ENCODE assay signal across 15 cellular contexts in the genomic region with DNA sequence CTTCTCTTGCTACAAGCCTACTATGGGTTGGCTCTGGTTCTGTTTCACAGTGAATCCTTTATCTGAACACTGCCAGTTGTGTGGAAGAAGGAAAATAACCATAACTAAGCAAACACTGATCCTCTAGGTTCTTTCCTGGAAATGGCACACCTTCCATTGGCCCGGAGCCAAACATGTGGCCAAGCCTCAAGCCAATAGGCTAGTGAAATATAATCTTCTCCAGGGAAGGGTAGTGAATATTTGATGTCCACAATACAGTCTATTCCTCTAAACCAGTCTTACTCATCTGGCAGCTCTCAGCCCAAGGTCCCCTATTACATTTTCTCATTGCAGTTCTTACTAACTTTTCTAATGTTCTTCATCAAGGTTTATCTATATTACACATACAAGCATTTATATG.
A peak's percentile ranks its signal among the peaks of the same experiment; 100 is the strongest.
DNase-seq lines count a peak whose midpoint lies in the region; ATAC-seq and TF ChIP-seq lines count a peak whose summit lies in the region.
"Had no signal": no experiment of that assay in that cellular context is flagged by ENCODE, and none has a peak within 500 bp of the region (broad histone marks: within the 10 kb centered on the region; RNA-seq: fewer than 3 reads in every experiment).

No MANE protein-coding gene starts in this region.

- ATAC-seq in T-cell (replicated peaks in 1 of 4) (no peak), HG02884 (IDR thresholded peaks at IDR 0.05; ENCODE audit: unreplicated experiment) (no peak)

- no peaks in the 10 kb centered on the region for H3K36me3 ChIP-seq in mammary epithelial cell (ENCODE audit: insufficient read depth, low read length)
- H3K36me3 ChIP-seq: vagina had no signal

- H3K27ac Mint-ChIP-seq in MCF 10A (ENCODE audit: low read depth, unreplicated experiment) (no peak overlapping the region), T-cell (no peak overlapping the region)
- H3K27ac Mint-ChIP-seq: activated CD4-positive, alpha-beta memory T cell treated with anti-CD3 and anti-CD28 coated beads, Interleukin-2, amount 10 ng/mL, durations not matched to agents 7 days and 5 days; activated naive CD4-positive, alpha-beta T cell treated with anti-CD3 and anti-CD28 coated beads for 36 hours had no signal

- DNase-seq in MCF 10A (ENCODE audit: unreplicated experiment), result peak; percentile 56
- no peak for DNase-seq in mammary epithelial cell
- DNase-seq in SHP77 treated with DMSO at 0.1 percent for 48 hours (lab: John Stamatoyannopoulos, UW), result peak; percentile 85
- DNase-seq in T-cell, result no peak
- no peak for DNase-seq in SIG-M5 treated with dmso at 0.1 percent for 504 hours (lab: John Stamatoyannopoulos, UW; ENCODE audit: unreplicated experiment)
- DNase-seq in GM19240 (ENCODE audit: insufficient read length, low spot score), result no peak
- DNase-seq: activated CD4-positive, alpha-beta memory T cell treated with anti-CD3 and anti-CD28 coated beads, Interleukin-2, amount 10 ng/mL, durations not matched to agents 7 days and 5 days; activated naive CD4-positive, alpha-beta T cell treated with anti-CD3 and anti-CD28 coated beads for 36 hours; cortex of kidney; PC-9; T-helper 9 cell had no signal

- H3K4me3 Mint-ChIP-seq in MCF 10A (ENCODE audit: unreplicated experiment) (no peak overlapping the region), T-cell (no peak overlapping the region)
- H3K4me3 Mint-ChIP-seq: activated CD4-positive, alpha-beta memory T cell treated with anti-CD3 and anti-CD28 coated beads, Interleukin-2, amount 10 ng/mL, durations not matched to agents 7 days and 5 days; activated naive CD4-positive, alpha-beta T cell treated with anti-CD3 and anti-CD28 coated beads for 36 hours had no signal

- peaks cover 2% of the 10 kb centered on the region for H3K9me3 ChIP-seq in mammary epithelial cell (replicated peaks; ENCODE audit: insufficient read depth, low read length)
- H3K9me3 ChIP-seq: vagina had no signal

- BruUV-seq in MCF 10A (replicated peaks; lab: Mats Ljungman, UMichigan) (no TSS peak), mammary epithelial cell (replicated peaks; lab: Mats Ljungman, UMichigan) (no TSS peak)

- POLR2A ChIA-PET in MCF 10A (lab: Yijun Ruan, JAX), result no interaction called here
- POLR2A ChIA-PET in T-cell (lab: Charles Lee), result no interaction called here

- H3K9me3 Mint-ChIP-seq in MCF 10A (ENCODE audit: unreplicated experiment) (no peaks in the 10 kb centered on the region), T-cell (peaks cover 7 to 17% (median 9%) of the 10 kb centered on the region in 3 donors)
- H3K9me3 Mint-ChIP-seq: activated naive CD4-positive, alpha-beta T cell treated with anti-CD3 and anti-CD28 coated beads for 36 hours had no signal

- H3K27me3 Mint-ChIP-seq in MCF 10A (ENCODE audit: insufficient read depth, unreplicated experiment) (no peaks in the 10 kb centered on the region), T-cell (no peaks in the 10 kb centered on the region)
- H3K27me3 Mint-ChIP-seq: activated CD4-positive, alpha-beta memory T cell treated with anti-CD3 and anti-CD28 coated beads, Interleukin-2, amount 10 ng/mL, durations not matched to agents 7 days and 5 days had no signal

- H3K4me1 Mint-ChIP-seq in MCF 10A (ENCODE audit: insufficient read depth, unreplicated experiment), result peaks cover 26% of the 10 kb centered on the region
- no peaks in the 10 kb centered on the region for H3K4me1 Mint-ChIP-seq in T-cell
- H3K4me1 Mint-ChIP-seq: activated CD4-positive, alpha-beta memory T cell treated with anti-CD3 and anti-CD28 coated beads, Interleukin-2, amount 10 ng/mL, durations not matched to agents 7 days and 5 days had no signal

- no peak overlapping the region for H2AFZ ChIP-seq in mammary epithelial cell (ENCODE audit: low read depth, low read length)
- H2AFZ ChIP-seq: parathyroid adenoma, PC-9 had no signal

- no peak overlapping the region for H3K4me2 ChIP-seq in mammary epithelial cell (ENCODE audit: insufficient read depth, low read depth, low read length)
- H3K4me2 ChIP-seq: PC-9 had no signal

- intact Hi-C loops in MCF 10A (cut with micrococcal nuclease), result no loop called here
- intact Hi-C loops in mammary epithelial cell (cut with micrococcal nuclease), result no loop called here

- CTCF ChIA-PET in MCF 10A (lab: Yijun Ruan, JAX) (interaction anchor here (0.6 kb wide), 1 partner anchor 103 kb away, joined by 3 read pairs; no protein-coding TSS in a partner anchor), mammary epithelial cell (lab: Charles Lee; ENCODE audit: low non-redundant PET) (no interaction called here), T-cell (lab: Charles Lee) (no interaction called here)

- 45% methylated on average over 1 of the region's 1 CpG for WGBS in mammary epithelial cell (ENCODE audit: low coverage, missing lambda C conversion rate)

- no peaks in the 10 kb centered on the region for H3K27me3 ChIP-seq in mammary epithelial cell (ENCODE audit: insufficient read depth, low read length)
- H3K27me3 ChIP-seq: vagina had no signal

- dilution Hi-C loops in mammary epithelial cell (cut with HindIII; ENCODE audit: low sequenced_read_pairs), result no loop called here

- H3K9ac ChIP-seq in mammary epithelial cell (ENCODE audit: insufficient read depth, low read length), result no peak overlapping the region
- H3K9ac ChIP-seq: parathyroid adenoma had no signal

- no peak overlapping the region for H3K4me3 ChIP-seq in mammary epithelial cell (replicated peaks in 1 of 3; ENCODE audit: insufficient read depth in 1 of 3, low read depth in 2 of 3, low read length in 3 of 3)
- H3K4me3 ChIP-seq: PC-9, vagina had no signal

- no peaks in the 10 kb centered on the region for H4K20me1 ChIP-seq in mammary epithelial cell (ENCODE audit: insufficient read depth, low read length)

- no peaks in the 10 kb centered on the region for H3K4me1 ChIP-seq in mammary epithelial cell (ENCODE audit: insufficient read depth, low read length)
- H3K4me1 ChIP-seq: parathyroid adenoma, vagina had no signal

- TF ChIP-seq CTCF in MCF 10A (IDR thresholded peaks at IDR 0.05; ENCODE audit: unreplicated experiment) (no peak), mammary epithelial cell (conservative IDR thresholded peaks at IDR 0.05 in 1 of 2, IDR thresholded peaks at IDR 0.05 in 1 of 2; ENCODE audit: extremely low read depth in 1 of 2, insufficient read depth in 1 of 2, low read depth in 1 of 2, low read length in 2 of 2) (no peak)

- H3K27ac ChIP-seq in mammary epithelial cell (ENCODE audit: insufficient read depth, low read depth, low read length), result no peak overlapping the region
- H3K27ac ChIP-seq: parathyroid adenoma, PC-9, vagina had no signal

- H3K36me3 Mint-ChIP-seq in MCF 10A (ENCODE audit: insufficient read depth, unreplicated experiment), result no peaks in the 10 kb centered on the region
- no peaks in the 10 kb centered on the region for H3K36me3 Mint-ChIP-seq in T-cell

- no peak for TF ChIP-seq RAD21 in Ishikawa (IDR thresholded peaks at IDR 0.05; ENCODE audit: low read depth)

- in situ Hi-C loops in mammary epithelial cell (cut with MboI; ENCODE audit: low sequenced_read_pairs in 2 of 2), result no loop called here

- TF ChIP-seq EP300 in Ishikawa (IDR thresholded peaks at IDR 0.05; ENCODE audit: borderline replicate concordance), result no peak

- no peaks in the 10 kb centered on the region for H3K79me2 ChIP-seq in mammary epithelial cell (ENCODE audit: insufficient read depth, low read length)
- H3K79me2 ChIP-seq: parathyroid adenoma had no signal

TF ChIP-seq in Ishikawa, 13 proteins besides CTCF, POLR2A, EP300 and RAD21:
- TF ChIP-seq CEBPB (IDR thresholded peaks at IDR 0.05) (no peak), NFIC (IDR thresholded peaks at IDR 0.05) (peak; percentile 78), MAX (IDR thresholded peaks at IDR 0.05) (peak; percentile 29; the same call in 1 of the 2 replicates), EGR1 (IDR thresholded peaks at IDR 0.05) (no peak), TEAD4 (IDR thresholded peaks at IDR 0.05) (no peak)
- TF ChIP-seq, protein P1, sequence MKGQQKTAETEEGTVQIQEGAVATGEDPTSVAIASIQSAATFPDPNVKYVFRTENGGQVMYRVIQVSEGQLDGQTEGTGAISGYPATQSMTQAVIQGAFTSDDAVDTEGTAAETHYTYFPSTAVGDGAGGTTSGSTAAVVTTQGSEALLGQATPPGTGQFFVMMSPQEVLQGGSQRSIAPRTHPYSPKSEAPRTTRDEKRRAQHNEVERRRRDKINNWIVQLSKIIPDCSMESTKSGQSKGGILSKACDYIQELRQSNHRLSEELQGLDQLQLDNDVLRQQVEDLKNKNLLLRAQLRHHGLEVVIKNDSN (IDR thresholded peaks at IDR 0.05), result 0 out of 2 replicates have a peak, but pooled peaks have one; percentile 29
TF ChIP-seq in Ishikawa: peak in this region for 3.

Comparison
In these comparisons a context has a peak if more than half of its experiments do, and no peak if none do; other contexts are left out.
1. DNase-seq: peak in MCF 10A (single experiment) and SHP77 treated with DMSO at 0.1 percent for 48 hours (single experiment); none in mammary epithelial cell (single experiment), T-cell (0 of 34), SIG-M5 treated with dmso at 0.1 percent for 504 hours (single experiment) and GM19240 (single experiment).